Comparison of ENCODE assay signal across 8 cellular contexts in genomic region chr15:66253643-66254363, GRCh38. TPM values are rescaled to one million over a fixed set of nuclear protein-coding genes. Genes with fewer than 3 reads are reported as not detected.
DNase-seq lines count a peak whose midpoint lies in the region; ATAC-seq, FAIRE-seq and TF ChIP-seq lines count a peak whose summit lies in the region.

Gene MEGF11, minus strand, starts transcription at chr15:66253750. Its CDS starts 125,347 bp downstream, at chr15:66128403.

- no peaks in the 10 kb centered on the region for H3K36me3 ChIP-seq in pancreas

- H3K27ac Mint-ChIP-seq in activated T-helper 2 cell treated with anti-CD3 and anti-CD28 coated beads, Interferon-gamma antibody, Interleukin-2, Interleukin-4, amounts not matched to agents 10 μg/mL and 5 μg/mL and 100 μg/mL, durations not matched to agents 14 hours and 24 hours and 36 hours = no peak within 1 kb of the TSS

- FAIRE-seq in pancreas (lab: Jason Lieb, UNC) = no peak

- ATAC-seq in pancreas (peak; percentile 63 to 73 (median 66)), HG03342 (IDR thresholded peaks at IDR 0.05; ENCODE audit: unreplicated experiment) (no peak)

- H3K27ac ChIP-seq in pancreas = no peak within 1 kb of the TSS

- H3K4me3 ChIP-seq in pancreas = peak within 1 kb of the TSS; percentile 35 to 48 (median 44)

- no peaks in the 10 kb centered on the region for H3K9me3 Mint-ChIP-seq in activated T-helper 2 cell treated with anti-CD3 and anti-CD28 coated beads, Interferon-gamma antibody, Interleukin-2, Interleukin-4, amounts not matched to agents 10 μg/mL and 5 μg/mL and 100 μg/mL, durations not matched to agents 14 hours and 24 hours and 36 hours

- H3K9me3 ChIP-seq in pancreas = no peaks in the 10 kb centered on the region

- CTCF ChIA-PET in GM10248 (lab: Yijun Ruan, JAX) = interaction anchor here (0.7 to 0.9 kb wide), 3 partner anchors 22 to 38 kb away, joined by 3 read pairs; no protein-coding TSS in a partner anchor

- peaks cover 78% of the 10 kb centered on the region for H3K27me3 Mint-ChIP-seq in activated T-helper 2 cell treated with anti-CD3 and anti-CD28 coated beads, Interferon-gamma antibody, Interleukin-2, Interleukin-4, amounts not matched to agents 10 μg/mL and 5 μg/mL and 100 μg/mL, durations not matched to agents 14 hours and 24 hours and 36 hours (ENCODE audit: low read depth)

- POLR2A ChIA-PET in GM10248 (lab: Yijun Ruan, JAX) = interaction anchor here (0.5 kb wide), 1 partner anchor 948 kb away, joined by 5 read pairs; no protein-coding TSS in a partner anchor

- H3K4me1 ChIP-seq in pancreas = peaks cover 0 to 11% (median 8%) of the 10 kb centered on the region in 3 donors

- DNase-seq in Daoy (ENCODE audit: low read depth) (peak; percentile 62), LoVo (ENCODE audit: low spot score) (peak; percentile 16), cardiac septum (ENCODE audit: low spot score) (peak; percentile 72), pancreas (peak in 4 of 6 donors; percentile 13 to 73 (median 44)), GM10248 (ENCODE audit: extremely low spot score) (no peak)
- DNase-seq in activated T-helper 2 cell treated with anti-CD3 and anti-CD28 coated beads, Interferon-gamma antibody, Interleukin-2, Interleukin-4, amounts not matched to agents 10 μg/mL and 5 μg/mL and 100 μg/mL, durations not matched to agents 14 hours and 24 hours and 36 hours (ENCODE audit: low spot score) = no peak
- DNase-seq in stimulated activated CD4-positive, alpha-beta T cell treated with anti-CD3 and anti-CD28 coated beads, Interleukin-4, amount 100 ng/mL, for 4 hours = no peak

- peak within 1 kb of the TSS; percentile 71 for H3K4me3 Mint-ChIP-seq in activated T-helper 2 cell treated with anti-CD3 and anti-CD28 coated beads, Interferon-gamma antibody, Interleukin-2, Interleukin-4, amounts not matched to agents 10 μg/mL and 5 μg/mL and 100 μg/mL, durations not matched to agents 14 hours and 24 hours and 36 hours (ENCODE audit: low read depth)

- intact Hi-C loops in activated T-helper 2 cell treated with anti-CD3 and anti-CD28 coated beads, Interferon-gamma antibody, Interleukin-2, Interleukin-4, amounts not matched to agents 10 μg/mL and 5 μg/mL and 100 μg/mL, durations not matched to agents 14 hours and 24 hours and 36 hours (cut with micrococcal nuclease) = no loop called here
- intact Hi-C loops in cardiac septum (cut with DNase I) (no loop called here), pancreas (cut with DNase I) (no loop called here)

- peaks cover 0 to 13% (median 2%) of the 10 kb centered on the region in 4 donors for H3K27me3 ChIP-seq in pancreas

- TF ChIP-seq CTCF in pancreas (IDR thresholded peaks at IDR 0.05) = no peak
- no peak for TF ChIP-seq CTCF in GM10248 (IDR thresholded peaks at IDR 0.05; ENCODE audit: control extremely low read depth, extremely low read depth, low read depth, missing control alignments)

- H3K36me3 Mint-ChIP-seq in activated T-helper 2 cell treated with anti-CD3 and anti-CD28 coated beads, Interferon-gamma antibody, Interleukin-2, Interleukin-4, amounts not matched to agents 10 μg/mL and 5 μg/mL and 100 μg/mL, durations not matched to agents 14 hours and 24 hours and 36 hours (ENCODE audit: low read depth) = no peaks in the 10 kb centered on the region

- peaks cover 7% of the 10 kb centered on the region for H3K4me1 Mint-ChIP-seq in activated T-helper 2 cell treated with anti-CD3 and anti-CD28 coated beads, Interferon-gamma antibody, Interleukin-2, Interleukin-4, amounts not matched to agents 10 μg/mL and 5 μg/mL and 100 μg/mL, durations not matched to agents 14 hours and 24 hours and 36 hours (ENCODE audit: low read depth)

- 8 to 13% methylated on average over 21 to 49 of the region's 49 CpGs for WGBS in pancreas, 2 donors

RNA-seq across cellular contexts. Expression of gene MEGF11, which starts in this region (rescaled TPM):
- under 0.01 and 0.34 TPM in 2 replicates for total RNA-seq in Daoy (2014; rRNA removed; shearing (Covaris generic))
- not detected in 2 replicates for total RNA-seq in activated T-helper 2 cell treated with anti-CD3 and anti-CD28 coated beads, Interferon-gamma antibody, Interleukin-2, Interleukin-4, amounts not matched to agents 10 μg/mL and 5 μg/mL and 100 μg/mL, durations not matched to agents 14 hours and 24 hours and 36 hours
- total RNA-seq in cardiac septum (not detected), pancreas (under 1 TPM; 0.19 to 0.57 (median 0.37) TPM)
- under 1 TPM; 0.34 to 0.87 TPM for polyA plus RNA-seq in pancreas

Comparison
In these comparisons a context has a peak if more than half of its experiments do, and no peak if none do; other contexts are left out.
1. Peak in DNase-seq in Daoy; RNA of the gene not detected or under 1 TPM.
2. Peak in DNase-seq in cardiac septum; RNA of the gene not detected or under 1 TPM.
3. Peak in DNase-seq, ATAC-seq and H3K4me3 ChIP-seq in pancreas; RNA of the gene not detected or under 1 TPM.